In genomic region chr20:53750827-53751393, GRCh38 we compare ENCODE assay signal across 9 cellular contexts.
DNase-seq lines count a peak whose midpoint lies in the region; ATAC-seq, FAIRE-seq and TF ChIP-seq lines count a peak whose summit lies in the region.
"Had no signal": no experiment of that assay in that cellular context is flagged by ENCODE, and none has a peak within 500 bp of the region (broad histone marks: within the 10 kb centered on the region; RNA-seq: fewer than 3 reads in every experiment).

No MANE protein-coding gene starts in this region.

- no peaks in the 10 kb centered on the region for H3K36me3 Mint-ChIP-seq in T-helper 17 cell (ENCODE audit: low read depth)

- no peaks in the 10 kb centered on the region for H4K20me1 ChIP-seq in endothelial cell of umbilical vein (replicated peaks; ENCODE audit: control insufficient read depth, extremely low read depth, insufficient read depth, low read length)

- no peak for TF ChIP-seq POLR2A in endothelial cell of umbilical vein (IDR thresholded peaks at IDR 0.05; ENCODE audit: low read depth, low read length)

- H3K36me3 ChIP-seq in endothelial cell of umbilical vein (ENCODE audit: control insufficient read depth in 2 of 2, extremely low read depth in 1 of 2, insufficient read depth in 2 of 2, low read length in 2 of 2) (no peaks in the 10 kb centered on the region), parathyroid adenoma (ENCODE audit: control insufficient read depth, insufficient read depth, low read length) (no peaks in the 10 kb centered on the region)

- H2AFZ ChIP-seq in endothelial cell of umbilical vein (ENCODE audit: low read depth, low read length) (peak overlapping the region; percentile 93), parathyroid adenoma (peak overlapping the region; percentile 60)

- DNase-seq in AG08396 (ENCODE audit: low spot score) (peak; percentile 48), T-helper 17 cell (no peak), endothelial cell of umbilical vein (ENCODE audit: low read depth, low spot score) (peak; percentile 29), NCI-H2081 treated with DMSO at 0.1 percent for 48 hours (lab: John Stamatoyannopoulos, UW) (no peak), urothelium cell line (ENCODE audit: low spot score) (no peak)

- peaks cover 38% of the 10 kb centered on the region for H3K4me1 Mint-ChIP-seq in T-helper 17 cell

- no peaks in the 10 kb centered on the region for H3K27me3 ChIP-seq in endothelial cell of umbilical vein (ENCODE audit: control insufficient read depth in 2 of 2, insufficient read depth in 2 of 2, low read length in 2 of 2)
- no peaks in the 10 kb centered on the region for H3K27me3 ChIP-seq in parathyroid adenoma (ENCODE audit: control insufficient read depth, insufficient read depth, low read length)

- intact Hi-C loops in endothelial cell of umbilical vein (cut with micrococcal nuclease), result no loop called here

- H3K4me3 ChIP-seq in endothelial cell of umbilical vein (replicated peaks in 1 of 3; ENCODE audit: insufficient read depth in 1 of 3, low read depth in 1 of 3, low read length in 3 of 3), result no peak overlapping the region
- peak overlapping the region; percentile 8 for H3K4me3 ChIP-seq in parathyroid adenoma (ENCODE audit: low read depth, low read length)
- H3K4me3 ChIP-seq: lung had no signal

- dilution Hi-C loops in endothelial cell of umbilical vein (cut with MboI; ENCODE audit: extremely low pct_ligation_motif_present, low sequenced_read_pairs), result no loop called here

- no peaks in the 10 kb centered on the region for H3K79me2 ChIP-seq in endothelial cell of umbilical vein (ENCODE audit: control insufficient read depth, insufficient read depth, low read length)
- no peaks in the 10 kb centered on the region for H3K79me2 ChIP-seq in parathyroid adenoma

- H3K27me3 Mint-ChIP-seq in T-helper 17 cell, result no peaks in the 10 kb centered on the region

- no TSS peak for BruUV-seq in endothelial cell of umbilical vein (replicated peaks; lab: Mats Ljungman, UMichigan)

- no peaks in the 10 kb centered on the region for H3K9me3 ChIP-seq in T-helper 17 cell (ENCODE audit: control insufficient read depth, low read length, poor library complexity, severe bottlenecking)
- no peaks in the 10 kb centered on the region for H3K9me3 ChIP-seq in endothelial cell of umbilical vein (replicated peaks; ENCODE audit: control insufficient read depth, insufficient read depth, low read length)
- H3K9me3 ChIP-seq in parathyroid adenoma (ENCODE audit: control insufficient read depth, low read length), result no peaks in the 10 kb centered on the region

- POLR2A ChIA-PET in endothelial cell of umbilical vein (lab: Charles Lee), result no interaction called here

- ATAC-seq in GM18870 (IDR thresholded peaks at IDR 0.05; ENCODE audit: unreplicated experiment) (peak; percentile 26), HG03175 (IDR thresholded peaks at IDR 0.05; ENCODE audit: unreplicated experiment) (peak; percentile 53), T-helper 17 cell (peak; percentile 43)

- H3K27ac ChIP-seq in endothelial cell of umbilical vein (ENCODE audit: insufficient read depth, low read depth, low read length) (no peak overlapping the region), parathyroid adenoma (peak overlapping the region; percentile 84)

- peak overlapping the region; percentile 95 for H3K27ac Mint-ChIP-seq in T-helper 17 cell

- H3K4me1 ChIP-seq in endothelial cell of umbilical vein (ENCODE audit: control insufficient read depth, extremely low read depth, insufficient read depth, low read length) (peaks cover 8% of the 10 kb centered on the region), parathyroid adenoma (peaks cover 26% of the 10 kb centered on the region)

- peak overlapping the region; percentile 77 for H3K4me3 Mint-ChIP-seq in T-helper 17 cell

- H3K9ac ChIP-seq in endothelial cell of umbilical vein (replicated peaks; ENCODE audit: extremely low read depth, insufficient read depth, low read length) (no peak overlapping the region), parathyroid adenoma (no peak overlapping the region)

- H3K4me2 ChIP-seq in endothelial cell of umbilical vein (ENCODE audit: insufficient read depth, low read length), result no peak overlapping the region
- peak overlapping the region; percentile 15 for H3K4me2 ChIP-seq in parathyroid adenoma (ENCODE audit: low read length)

- FAIRE-seq in endothelial cell of umbilical vein (lab: Jason Lieb, UNC), result peak; percentile 70
- no peak for FAIRE-seq in urothelium cell line (lab: Jason Lieb, UNC)

- no peaks in the 10 kb centered on the region for H3K9me1 ChIP-seq in endothelial cell of umbilical vein (replicated peaks; ENCODE audit: control insufficient read depth, extremely low read depth, insufficient read depth, low read length)

- CTCF ChIA-PET in endothelial cell of umbilical vein (lab: Charles Lee), result interaction anchor here (0.7 to 1.3 kb wide), 2 partner anchors 15 to 189 kb away, joined by 3 to 4 read pairs; no protein-coding TSS in a partner anchor

- TF ChIP-seq CTCF in endothelial cell of umbilical vein (IDR thresholded peaks at IDR 0.05; ENCODE audit: extremely low read depth in 1 of 2, insufficient read depth in 1 of 2, low read depth in 1 of 2, low read length in 2 of 2), result no peak
- no peak for TF ChIP-seq CTCF in parathyroid adenoma (IDR thresholded peaks at IDR 0.05)

TF ChIP-seq in endothelial cell of umbilical vein, 7 proteins besides CTCF, POLR2A, EP300 and RAD21:
- TF ChIP-seq GATA2 (IDR thresholded peaks at IDR 0.05; ENCODE audit: insufficient read depth, insufficient read length, low read depth, low read length), result no peak
- no peak for TF ChIP-seq FOS (IDR thresholded peaks at IDR 0.05; ENCODE audit: borderline replicate concordance, insufficient read depth, low read length)
- no peak for TF ChIP-seq JUN (IDR thresholded peaks at IDR 0.05; ENCODE audit: borderline replicate concordance, insufficient read depth, insufficient read length, low read depth)
- TF ChIP-seq EZH2 (IDR thresholded peaks at IDR 0.05; ENCODE audit: borderline replicate concordance, low read depth, low read length, severe bottlenecking), result no peak
- TF ChIP-seq, protein P1, sequence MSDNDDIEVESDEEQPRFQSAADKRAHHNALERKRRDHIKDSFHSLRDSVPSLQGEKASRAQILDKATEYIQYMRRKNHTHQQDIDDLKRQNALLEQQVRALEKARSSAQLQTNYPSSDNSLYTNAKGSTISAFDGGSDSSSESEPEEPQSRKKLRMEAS (IDR thresholded peaks at IDR 0.05; ENCODE audit: insufficient read depth, insufficient read length), result no peak
- no peak for TF ChIP-seq MYC (IDR thresholded peaks at IDR 0.05; ENCODE audit: low read depth, low read length)
- no peak for TF ChIP-seq POLR2AphosphoS5 (IDR thresholded peaks at IDR 0.05; ENCODE audit: insufficient read depth, low read depth, low read length)

Comparison
In these comparisons a context has a peak if more than half of its experiments do, and no peak if none do; other contexts are left out.
1. DNase-seq: peak in AG08396 (single experiment) and endothelial cell of umbilical vein (single experiment); none in T-helper 17 cell (0 of 3), NCI-H2081 treated with DMSO at 0.1 percent for 48 hours (single experiment) and urothelium cell line (single experiment).
2. Peak in every context shown above with its lines, with median percentiles within 50 percentile points of each other: ATAC-seq.